ENCODE assay signal across 10 cellular contexts in the genomic region with DNA sequence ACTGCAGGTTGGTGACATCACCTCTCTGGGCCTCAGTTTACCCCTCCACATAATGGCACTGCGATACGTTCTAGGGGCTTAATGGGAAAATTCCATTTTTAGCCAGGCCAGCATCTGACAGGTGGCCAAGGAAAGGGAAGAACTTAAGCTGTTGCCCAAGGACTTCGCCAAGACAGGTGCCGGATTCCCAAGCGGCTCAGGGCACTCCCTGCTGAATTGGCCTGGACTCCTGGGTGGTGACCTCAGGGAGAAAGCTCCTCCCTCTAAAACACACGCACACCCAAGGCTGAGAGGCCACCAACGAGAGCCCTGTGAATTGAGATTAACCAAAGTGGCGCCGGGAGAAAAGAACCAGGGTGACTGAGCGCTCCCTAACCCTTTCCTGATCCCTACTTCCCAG. TPM values are rescaled to one million over a fixed set of nuclear protein-coding genes. Genes with fewer than 3 reads are reported as not detected.
DNase-seq lines count a peak whose midpoint lies in the region; ATAC-seq and TF ChIP-seq lines count a peak whose summit lies in the region.
"Had no signal": no experiment of that assay in that cellular context is flagged by ENCODE, and none has a peak within 500 bp of the region (broad histone marks: within the 10 kb centered on the region; RNA-seq: fewer than 3 reads in every experiment).

No MANE protein-coding gene starts in this region.

- no peak overlapping the region for H2BK5ac ChIP-seq in mesenchymal stem cell (ENCODE audit: low read depth, low read length, poor library complexity, severe bottlenecking)

- H3K27ac ChIP-seq in heart right ventricle: peak overlapping the region in 1 of 10 donors; percentile 94
- no peak overlapping the region for H3K27ac ChIP-seq in mesenchymal stem cell (ENCODE audit: low read length, poor library complexity, severe bottlenecking)
- peak overlapping the region; percentile 70 for H3K27ac ChIP-seq in upper lobe of right lung

- CTCF ChIA-PET in MCF 10A (lab: Yijun Ruan, JAX): interaction anchor here (0.5 to 3.7 kb wide), 11 partner anchors 27 to 500 kb away, joined by 3 to 47 read pairs (median 4); a partner anchor contains a TSS

- H2BK15ac ChIP-seq in mesenchymal stem cell (ENCODE audit: low read depth, poor library complexity, severe bottlenecking): no peak overlapping the region

- no peaks in the 10 kb centered on the region for H3K9me3 Mint-ChIP-seq in MCF 10A (ENCODE audit: unreplicated experiment)

- H3K4me1 Mint-ChIP-seq in MCF 10A (ENCODE audit: insufficient read depth, unreplicated experiment): peaks cover 15% of the 10 kb centered on the region

- WGBS in heart right ventricle, 2 donors: 69 to 74% methylated on average over 10 of the region's 10 CpGs
- 67% methylated on average over 10 of the region's 10 CpGs for WGBS in mesenchymal stem cell

- intact Hi-C loops in heart right ventricle (cut with DNase I): loop anchor here in 7 of 10 donors (5.0 to 10.0 kb wide), 6 partner anchors 51 to 214 kb away; a partner anchor contains a TSS
- intact Hi-C loops in left cardiac atrium (cut with DNase I): loop anchor here (5.0 to 10.0 kb wide), 3 partner anchors 54 to 141 kb away; no protein-coding TSS in a partner anchor
- intact Hi-C loops in MCF 10A (cut with micrococcal nuclease): loop anchor here (10.0 kb wide), 1 partner anchor 214 kb away; a partner anchor contains a TSS
- intact Hi-C loops in upper lobe of right lung (cut with DNase I): loop anchor here (10.0 kb wide), 1 partner anchor 54 kb away; no protein-coding TSS in a partner anchor

- TF ChIP-seq CTCF in heart right ventricle (IDR thresholded peaks at IDR 0.05): no peak
- no peak for TF ChIP-seq CTCF in MCF 10A (IDR thresholded peaks at IDR 0.05; ENCODE audit: unreplicated experiment)
- TF ChIP-seq CTCF in upper lobe of right lung (IDR thresholded peaks at IDR 0.05): no peak

- POLR2A ChIA-PET in MCF 10A (lab: Yijun Ruan, JAX): interaction anchor here (0.5 to 1.8 kb wide), 8 partner anchors 13 to 178 kb away, joined by 3 to 10 read pairs (median 4); a partner anchor contains a TSS

- BruUV-seq in MCF 10A (replicated peaks; lab: Mats Ljungman, UMichigan): no TSS peak

- H3K27me3 Mint-ChIP-seq in MCF 10A (ENCODE audit: insufficient read depth, unreplicated experiment): no peaks in the 10 kb centered on the region

- H3K4me3 Mint-ChIP-seq in MCF 10A (ENCODE audit: unreplicated experiment): peak overlapping the region; percentile 68

- H3K27me3 ChIP-seq in heart right ventricle: peaks cover 0 to 11% (median 0%) of the 10 kb centered on the region in 7 donors
- no peaks in the 10 kb centered on the region for H3K27me3 ChIP-seq in mesenchymal stem cell (ENCODE audit: control insufficient read depth in 1 of 2, insufficient read depth in 1 of 2, low read length in 2 of 2)
- H3K27me3 ChIP-seq in upper lobe of right lung: no peaks in the 10 kb centered on the region

- ATAC-seq in heart right ventricle (no peak), left cardiac atrium (no peak), upper lobe of right lung (peak; percentile 60), GM21515 (IDR thresholded peaks at IDR 0.05; ENCODE audit: unreplicated experiment) (no peak), HG03378 (IDR thresholded peaks at IDR 0.05; ENCODE audit: unreplicated experiment) (no peak)

- H2AK5ac ChIP-seq in mesenchymal stem cell (ENCODE audit: low read length, severe bottlenecking): no peak overlapping the region

- H3K14ac ChIP-seq in mesenchymal stem cell (ENCODE audit: low read length in 2 of 2): no peak overlapping the region

- H4K8ac ChIP-seq in mesenchymal stem cell (ENCODE audit: low read length): no peak overlapping the region

- H3K9me3 ChIP-seq in heart right ventricle: no peaks in the 10 kb centered on the region
- H3K9me3 ChIP-seq in mesenchymal stem cell (ENCODE audit: control insufficient read depth, low read length): no peaks in the 10 kb centered on the region
- H3K9me3 ChIP-seq in upper lobe of right lung: no peaks in the 10 kb centered on the region

- no peak overlapping the region for H3K27ac Mint-ChIP-seq in MCF 10A (ENCODE audit: low read depth, unreplicated experiment)

- H2BK120ac ChIP-seq in mesenchymal stem cell (ENCODE audit: low read depth, low read length): no peak overlapping the region

- DNase-seq in heart right ventricle (no peak), left cardiac atrium (no peak), MCF 10A (ENCODE audit: unreplicated experiment) (no peak), mesenchymal stem cell (no peak), upper lobe of right lung (no peak), epidermal melanocyte (ENCODE audit: insufficient read length, low spot score) (no peak)

- H3K36me3 ChIP-seq in heart right ventricle: peaks cover 0 to 6% (median 0%) of the 10 kb centered on the region in 9 donors
- H3K36me3 ChIP-seq in mesenchymal stem cell (ENCODE audit: control insufficient read depth in 1 of 2, insufficient read depth in 2 of 2, low read depth in 1 of 2, low read length in 2 of 2): peaks cover 3 to 18% of the 10 kb centered on the region in 2 experiments
- H3K36me3 ChIP-seq in upper lobe of right lung: no peaks in the 10 kb centered on the region

- H2BK12ac ChIP-seq in mesenchymal stem cell (ENCODE audit: low read length in 2 of 2): no peak overlapping the region

- H3K36me3 Mint-ChIP-seq in MCF 10A (ENCODE audit: insufficient read depth, unreplicated experiment): peaks cover 4% of the 10 kb centered on the region

- H3K9ac ChIP-seq in mesenchymal stem cell (ENCODE audit: low read length): peak overlapping the region; percentile 81

- no peak overlapping the region for H4K91ac ChIP-seq in mesenchymal stem cell (ENCODE audit: low read length)

- H3K4me1 ChIP-seq in heart right ventricle (peaks cover 5 to 42% (median 13%) of the 10 kb centered on the region in 9 donors), mesenchymal stem cell (ENCODE audit: control insufficient read depth, insufficient read depth, low read depth, low read length) (peaks cover 18% of the 10 kb centered on the region), upper lobe of right lung (peaks cover 17% of the 10 kb centered on the region)

- peak overlapping the region; percentile 81 for H3K4me2 ChIP-seq in mesenchymal stem cell (ENCODE audit: low read length, poor library complexity, severe bottlenecking)

- peaks cover 3% of the 10 kb centered on the region for H3K79me1 ChIP-seq in mesenchymal stem cell (replicated peaks; ENCODE audit: low read length, poor library complexity, severe bottlenecking)

- H3K4ac ChIP-seq in mesenchymal stem cell (ENCODE audit: low read depth in 1 of 2, low read length in 2 of 2): peak overlapping the region in 1 of 2 experiments; percentile 16

- H3K23ac ChIP-seq in mesenchymal stem cell (ENCODE audit: low read length in 2 of 2): no peak overlapping the region

- H3K18ac ChIP-seq in mesenchymal stem cell (ENCODE audit: low read depth in 1 of 2, low read length in 2 of 2): peak overlapping the region; percentile 16 to 90

- no peak overlapping the region for H2AFZ ChIP-seq in mesenchymal stem cell (ENCODE audit: low read depth, low read length)

- H3K4me3 ChIP-seq in heart right ventricle: peak overlapping the region in 9 of 10 donors; percentile 53 to 73 (median 68)
- H3K4me3 ChIP-seq in mesenchymal stem cell (ENCODE audit: insufficient read depth in 1 of 2, low read depth in 1 of 2, low read length in 2 of 2): peak overlapping the region; percentile 77 to 86
- peak overlapping the region; percentile 69 for H3K4me3 ChIP-seq in upper lobe of right lung

RNA-seq across cellular contexts. Expression of a gene that starts 13.3 kb away (rescaled TPM):
- total RNA-seq in heart right ventricle (1 to 10 TPM; 2.8 to 6.4 (median 4.6) TPM), left cardiac atrium (1 to 10 TPM; 5.5 to 7.9 TPM), MCF 10A (2022) (4.1 and 5.9 TPM in 2 replicates), upper lobe of right lung (23.1 TPM)
- 1 to 10 TPM; 1.5 to 2.6 TPM for polyA plus RNA-seq in heart right ventricle
- polyA plus RNA-seq in mesenchymal stem cell (2013, experiment 1 of 2): 4.4 TPM
- polyA plus RNA-seq in mesenchymal stem cell (2013, experiment 2 of 2): 4.7 TPM

RNA-seq across cellular contexts. Expression of a gene that starts 24.1 kb away (rescaled TPM):
- total RNA-seq in heart right ventricle: 1 to 10 TPM in 2 of 10 donors, under 1 TPM in 8; 0.24 to 5.4 (median 0.45) TPM
- under 1 TPM; 0.36 to 0.51 TPM for polyA plus RNA-seq in heart right ventricle
- 1 to 10 TPM; 1.2 to 1.6 TPM for total RNA-seq in left cardiac atrium
- total RNA-seq in MCF 10A (2022): not detected in 2 replicates
- 0.19 TPM for polyA plus RNA-seq in mesenchymal stem cell (2013, experiment 1 of 2)
- polyA plus RNA-seq in mesenchymal stem cell (2013, experiment 2 of 2): 0.19 TPM
- 6.2 TPM for total RNA-seq in upper lobe of right lung
- total RNA-seq: endothelial cell of umbilical vein, SK-MEL-5 had no signal
- polyA plus RNA-seq: endothelial cell of umbilical vein had no signal

RNA-seq across cellular contexts. Expression of a gene that starts 42.1 kb away (rescaled TPM):
- total RNA-seq in heart right ventricle (10 to 100 TPM; 15.7 to 29.1 (median 22.3) TPM), left cardiac atrium (10 to 100 TPM; 22.1 to 24.5 TPM), MCF 10A (2022) (31.0 and 33.8 TPM in 2 replicates), upper lobe of right lung (24.2 TPM)
- 1 to 10 TPM; 2.3 to 6.7 TPM for polyA plus RNA-seq in heart right ventricle
- 83.2 TPM for polyA plus RNA-seq in mesenchymal stem cell (2013, experiment 1 of 2)
- polyA plus RNA-seq in mesenchymal stem cell (2013, experiment 2 of 2): 80.2 TPM
